9 cellular contexts compared by ENCODE assay signal in the genomic region with DNA sequence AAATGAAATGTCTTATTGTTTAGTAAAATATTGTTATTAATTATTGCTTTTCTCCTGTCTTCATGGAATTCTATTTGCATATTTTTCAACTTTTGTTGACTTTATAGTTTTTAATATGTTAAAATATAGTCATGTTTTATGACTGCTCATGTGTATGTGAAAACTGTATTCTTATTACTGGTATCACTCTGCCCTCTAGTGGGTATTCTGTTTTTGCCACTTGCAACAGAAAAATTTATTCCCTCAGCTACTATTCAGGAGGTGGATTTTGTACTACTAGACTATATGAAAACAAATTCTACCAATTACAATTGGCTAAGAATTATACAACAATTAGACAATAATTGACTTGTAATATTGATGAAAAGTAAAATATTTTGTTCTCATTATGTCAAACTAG. TPM values are rescaled to one million over a fixed set of nuclear protein-coding genes. Genes with fewer than 3 reads are reported as not detected.
A peak's percentile ranks its signal among the peaks of the same experiment; 100 is the strongest.
DNase-seq lines count a peak whose midpoint lies in the region; ATAC-seq, FAIRE-seq and TF ChIP-seq lines count a peak whose summit lies in the region.
"Had no signal": no experiment of that assay in that cellular context is flagged by ENCODE, and none has a peak within 500 bp of the region (broad histone marks: within the 10 kb centered on the region; RNA-seq: fewer than 3 reads in every experiment).

No MANE protein-coding gene starts in this region.

- H3K9ac ChIP-seq in GM12878 (ENCODE audit: control insufficient read depth, insufficient read depth, low read length) = no peak overlapping the region

- SMC1A ChIA-PET in GM12878 (lab: Charles Lee; ENCODE audit: uncharacterized antibody, unreplicated experiment) = interaction anchor here (0.9 kb wide), 1 partner anchor 53 kb away, joined by 4 read pairs; no protein-coding TSS in a partner anchor

- H3K4me2 ChIP-seq in GM12878 (ENCODE audit: control insufficient read depth, insufficient read depth) = no peak overlapping the region

- no peaks in the 10 kb centered on the region for H4K20me1 ChIP-seq in GM12878 (ENCODE audit: control insufficient read depth, insufficient read depth)

- ATAC-seq in GM18502 (IDR thresholded peaks at IDR 0.05; ENCODE audit: poor library complexity, unreplicated experiment) (peak; percentile 64), GM12878 (peak; percentile 71), GM19351 (IDR thresholded peaks at IDR 0.05; ENCODE audit: unreplicated experiment) (no peak), HG02870 (IDR thresholded peaks at IDR 0.05; ENCODE audit: unreplicated experiment) (no peak)

- POLR2A ChIA-PET in GM12878 (lab: Charles Lee) = no interaction called here

- H3K4me1 ChIP-seq in GM12878 (ENCODE audit: control insufficient read depth, insufficient read depth, low read length) (no peaks in the 10 kb centered on the region), stomach (no peaks in the 10 kb centered on the region)

- peak; percentile 98 for FAIRE-seq in A204.1 (lab: Jason Lieb, UNC)
- FAIRE-seq in GM12878 (lab: Jason Lieb, UNC) = peak; percentile 31

- H3K4me3 ChIP-seq in GM12878 (no peak overlapping the region), stomach (no peak overlapping the region)

- no peak overlapping the region for H3K27ac ChIP-seq in GM12878 (ENCODE audit: control insufficient read depth, insufficient read depth)
- no peak overlapping the region for H3K27ac ChIP-seq in stomach

- no peak for TF ChIP-seq EP300 in GM12878 (IDR thresholded peaks at IDR 0.05; ENCODE audit: borderline replicate concordance in 1 of 2, control insufficient read depth in 1 of 2, low read depth in 2 of 2, low read length in 2 of 2)
- no peak for TF ChIP-seq EP300 in stomach (IDR thresholded peaks at IDR 0.05)

- no peak for TF ChIP-seq POLR2A in GM12878 (IDR thresholded peaks at IDR 0.05; ENCODE audit: low read depth, low read length)
- TF ChIP-seq POLR2A in stomach (IDR thresholded peaks at IDR 0.05) = no peak

- no peaks in the 10 kb centered on the region for H3K79me2 ChIP-seq in GM12878 (ENCODE audit: control insufficient read depth, insufficient read depth, low read length)

- no TSS peak for BruUV-seq in GM12878 (replicated peaks; lab: Mats Ljungman, UMichigan)

- in situ Hi-C loops in GM12878 (cut with MboI) = no loop called here

- H3K36me3 ChIP-seq in GM12878 (ENCODE audit: control insufficient read depth in 2 of 2, insufficient read depth in 2 of 2, low read length in 1 of 2) (no peaks in the 10 kb centered on the region), stomach (no peaks in the 10 kb centered on the region)

- TF ChIP-seq CTCF in GM12878 (IDR thresholded peaks at IDR 0.05 in 2 of 3, conservative IDR thresholded peaks at IDR 0.05 in 1 of 3; ENCODE audit: control insufficient read depth in 2 of 3, extremely low read depth in 1 of 3, insufficient read depth in 1 of 3, low read depth in 3 of 3, low read length in 3 of 3) (peak; percentile 40 to 62 (median 47); a peak in 4 of 6 replicates), stomach (IDR thresholded peaks at IDR 0.05) (peak in 1 of 7 experiments; percentile 18)

- intact Hi-C loops in GM12878 (cut with micrococcal nuclease; ENCODE audit: unreplicated experiment) (loop anchor here (5.0 to 10.0 kb wide), 2 partner anchors 50 to 152 kb away; a partner anchor contains a TSS), stomach (cut with DNase I; ENCODE audit: low total_unique reads) (no loop called here)

- DNase-seq in NCI-H1092 (lab: John Stamatoyannopoulos, UW) (peak; percentile 1), GM12878 (ENCODE audit: low read depth, low spot score) (peak; percentile 9), myocyte (ENCODE audit: low read depth) (peak; percentile 30), stomach (no peak)

- H3K9me3 ChIP-seq in GM12878 (replicated peaks; ENCODE audit: control insufficient read depth, insufficient read depth, low read length) = no peaks in the 10 kb centered on the region
- H3K9me3 ChIP-seq in stomach = peaks cover 0 to 13% (median 6%) of the 10 kb centered on the region in 4 donors

- CTCF ChIA-PET in GM12878 (lab: Yijun Ruan, JAX) = interaction anchor here (0.6 to 1.4 kb wide), 2 partner anchors 202 to 849 kb away, joined by 3 to 5 read pairs; no protein-coding TSS in a partner anchor

- H2AFZ ChIP-seq in GM12878 (ENCODE audit: control insufficient read depth, low read depth, low read length) = no peak overlapping the region

- RAD21 ChIA-PET in GM12878 (lab: Charles Lee; ENCODE audit: unreplicated experiment) = interaction anchor here (1.2 kb wide), 1 partner anchor 41 kb away, joined by 3 read pairs; no protein-coding TSS in a partner anchor

- H3K27me3 ChIP-seq in GM12878 (replicated peaks in 1 of 2; ENCODE audit: control insufficient read depth in 2 of 2, insufficient read depth in 2 of 2, low read length in 1 of 2) = no peaks in the 10 kb centered on the region
- no peaks in the 10 kb centered on the region for H3K27me3 ChIP-seq in stomach

- TF ChIP-seq RAD21 in GM12878 (IDR thresholded peaks at IDR 0.05; ENCODE audit: insufficient read depth, low read depth, low read length) = peak; percentile 68

TF ChIP-seq in GM12878, 131 proteins besides CTCF, POLR2A, EP300 and RAD21:
- TF ChIP-seq POLR2AphosphoS5 (IDR thresholded peaks at IDR 0.05; ENCODE audit: low read length) (no peak), SMC3 (IDR thresholded peaks at IDR 0.05; ENCODE audit: borderline replicate concordance, low read length) (peak; percentile 32; the same call in 1 of the 2 replicates)

RNA-seq across cellular contexts. Expression of a gene that starts 45.0 kb away (rescaled TPM):
- not detected in 2 replicates for total RNA-seq in GM12878 (2013; cell fraction: nucleolus; rRNA removed)
- total RNA-seq in GM12878 (2014; rRNA removed) (0.16 and 0.34 TPM in 2 replicates), GM12878 (2014; rRNA removed; fragmentation: Illumina TruSeq; extraction: Trizol) (0.18 and 0.27 TPM in 2 replicates), GM12878 (2021) (not detected in 2 replicates), myocyte (not detected in 2 replicates), stomach (not detected)
- not detected for polyA plus RNA-seq in GM12878 (2011; ENCODE audit: low read depth)
- polyA plus RNA-seq in GM12878 (2011; rRNA removed) (0.30 and 0.52 TPM in 2 replicates), GM12878 (2014; fragmentation: Illumina TruSeq; extraction: Trizol) (0.22 and 0.59 TPM in 2 replicates), GM12878 (2014; fragmentation: Nextera tagmentation; extraction: Ambion mirVana) (under 1 TPM; 0.42 to 0.53 TPM), GM12878 (2014; rRNA removed) (0.16 TPM in 1 of 2 replicates, not detected in the other), GM12878 (2016; fragmentation: Nextera tagmentation; extraction: Ambion mirVana) (under 1 TPM in 1 of 2 experiments, not detected in 1; 0.60 TPM), stomach (not detected)
- 0.28 and 0.43 TPM in 2 replicates for polyA plus RNA-seq in GM12878 (2011; cell fraction: cytosol; rRNA removed)
- 0.67 and 1.4 TPM in 2 replicates for polyA plus RNA-seq in GM12878 (2011; cell fraction: nucleus; rRNA removed)
- not detected in 2 replicates for polyA plus RNA-seq in GM12878 (2012)
- polyA minus RNA-seq in GM12878 (2011; rRNA and poly(A)+ RNA removed) = 1.1 and 1.2 TPM in 2 replicates
- not detected in 2 replicates for polyA minus RNA-seq in GM12878 (2011; cell fraction: cytosol; rRNA and poly(A)+ RNA removed)
- 0.73 and 1.5 TPM in 2 replicates for polyA minus RNA-seq in GM12878 (2011; cell fraction: nucleus; rRNA and poly(A)+ RNA removed)
- not detected for polyA plus RNA-seq in myocyte (2012)
- polyA plus RNA-seq: adipose tissue had no signal

RNA-seq across cellular contexts. Expression of a gene that starts 58.9 kb away (rescaled TPM):
- not detected in 2 replicates for total RNA-seq in GM12878 (2013; cell fraction: nucleolus; rRNA removed)
- total RNA-seq in GM12878 (2014; rRNA removed) (not detected in 2 replicates), GM12878 (2014; rRNA removed; fragmentation: Illumina TruSeq; extraction: Trizol) (not detected in 2 replicates), GM12878 (2021) (not detected in 2 replicates), myocyte (not detected in 2 replicates), stomach (not detected)
- not detected for polyA plus RNA-seq in GM12878 (2011; ENCODE audit: low read depth)
- polyA plus RNA-seq in GM12878 (2011; rRNA removed) (not detected in 2 replicates), GM12878 (2014; fragmentation: Illumina TruSeq; extraction: Trizol) (not detected in 2 replicates), GM12878 (2014; fragmentation: Nextera tagmentation; extraction: Ambion mirVana) (not detected), GM12878 (2014; rRNA removed) (not detected in 2 replicates), GM12878 (2016; fragmentation: Nextera tagmentation; extraction: Ambion mirVana) (not detected), stomach (not detected)
- not detected in 2 replicates for polyA plus RNA-seq in GM12878 (2011; cell fraction: cytosol; rRNA removed)
- polyA plus RNA-seq in GM12878 (2011; cell fraction: nucleus; rRNA removed) = not detected in 2 replicates
- polyA plus RNA-seq in GM12878 (2012) = not detected in 2 replicates
- not detected in 2 replicates for polyA minus RNA-seq in GM12878 (2011; rRNA and poly(A)+ RNA removed)
- polyA minus RNA-seq in GM12878 (2011; cell fraction: cytosol; rRNA and poly(A)+ RNA removed) = not detected in 2 replicates
- polyA minus RNA-seq in GM12878 (2011; cell fraction: nucleus; rRNA and poly(A)+ RNA removed) = 0.12 TPM in 1 of 2 replicates, not detected in the other
- not detected for polyA plus RNA-seq in myocyte (2012)
- polyA plus RNA-seq: adipose tissue had no signal

Comparison
In these comparisons a context has a peak if more than half of its experiments do, and no peak if none do; other contexts are left out.
1. ATAC-seq: peak in GM18502 (single experiment) and GM12878 (single experiment); none in GM19351 (single experiment) and HG02870 (single experiment).